Comparison of ENCODE assay signal across 12 cellular contexts in the genomic region with DNA sequence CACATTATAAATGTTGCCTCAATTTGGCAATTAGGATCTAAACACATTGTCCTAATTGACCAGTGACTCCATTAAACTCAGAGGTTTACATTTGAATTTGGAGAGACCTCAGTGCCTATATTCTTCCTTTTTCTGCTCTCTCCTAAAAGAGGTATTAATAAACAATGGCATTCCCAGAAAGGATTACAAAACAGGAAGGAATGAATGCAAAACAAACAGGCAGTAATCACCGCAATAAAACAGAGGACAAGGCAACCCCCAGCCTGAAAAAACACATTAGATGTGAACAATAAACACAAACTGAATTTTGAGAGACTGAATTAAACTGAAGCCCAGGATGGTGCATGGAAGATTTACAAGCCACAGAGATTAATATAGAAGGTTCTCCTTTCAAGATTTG.
DNase-seq lines count a peak whose midpoint lies in the region; ATAC-seq and TF ChIP-seq lines count a peak whose summit lies in the region.
"Had no signal": no experiment of that assay in that cellular context is flagged by ENCODE, and none has a peak within 500 bp of the region (broad histone marks: within the 10 kb centered on the region; RNA-seq: fewer than 3 reads in every experiment).

No MANE protein-coding gene starts in this region.

- H3K4me3 ChIP-seq in GM23338: no peak overlapping the region
- peak overlapping the region; percentile 0 for H3K4me3 ChIP-seq in fibroblast of villous mesenchyme (ENCODE audit: low read depth, low read length)
- H3K4me3 ChIP-seq: K562, SJSA1 had no signal

- no peaks in the 10 kb centered on the region for H3K9me3 Mint-ChIP-seq in GM23338

- no peak overlapping the region for H2AFZ ChIP-seq in GM23338

- H3F3A ChIP-seq in GM23338 (replicated peaks; ENCODE audit: low read depth): no peaks in the 10 kb centered on the region

- H3K27ac ChIP-seq in GM23338 (ENCODE audit: low read depth): no peak overlapping the region
- H3K27ac ChIP-seq: SJSA1 had no signal

- H3K36me3 ChIP-seq in GM23338 (ENCODE audit: insufficient read depth): no peaks in the 10 kb centered on the region
- H3K36me3 ChIP-seq: SJSA1 had no signal

- no peak for ATAC-seq in GM23338
- ATAC-seq in SK-N-SH treated with all-trans-retinoic acid at 6 μM for 48 hours: no peak
- ATAC-seq: K562 had no signal

- no peaks in the 10 kb centered on the region for H3K79me2 ChIP-seq in GM23338 (replicated peaks; ENCODE audit: insufficient read depth)

- DNase-seq in DMS153 (lab: John Stamatoyannopoulos, UW): peak; percentile 69
- no peak for DNase-seq in GM23338 (ENCODE audit: low spot score)
- DNase-seq in NCI-H748 (lab: John Stamatoyannopoulos, UW; ENCODE audit: unreplicated experiment): peak; percentile 86
- DNase-seq in fibroblast of villous mesenchyme (ENCODE audit: low read depth): peak; percentile 33
- DNase-seq in epidermal melanocyte (ENCODE audit: insufficient read length, low spot score): no peak
- DNase-seq in DMS53 (lab: John Stamatoyannopoulos, UW): no peak
- DNase-seq: ACHN, Caco-2, NCI-H510A treated with DMSO at 0.1 percent for 48 hours had no signal

- H3K27me3 ChIP-seq in GM23338 (ENCODE audit: insufficient read depth): no peaks in the 10 kb centered on the region
- H3K27me3 ChIP-seq: SJSA1 had no signal

- peaks cover 13% of the 10 kb centered on the region for H3K4me1 ChIP-seq in GM23338 (ENCODE audit: insufficient read depth)
- H3K4me1 ChIP-seq: Caco-2, SJSA1 had no signal

- no peak overlapping the region for H3K4me3 Mint-ChIP-seq in GM23338

- H3K36me3 Mint-ChIP-seq in GM23338 (ENCODE audit: low read depth): no peaks in the 10 kb centered on the region

- no peak overlapping the region; the same call in 1 of the 2 replicates for H3K4me2 ChIP-seq in GM23338

- TF ChIP-seq CTCF in GM23338 (conservative IDR thresholded peaks at IDR 0.05; ENCODE audit: low read depth in 2 of 2): no peak
- no peak for TF ChIP-seq CTCF in fibroblast of villous mesenchyme (IDR thresholded peaks at IDR 0.05; ENCODE audit: insufficient read depth, low read depth, low read length)

- H3K27ac Mint-ChIP-seq in GM23338: peak overlapping the region; percentile 50

- H3K4me1 Mint-ChIP-seq in GM23338: peaks cover 17% of the 10 kb centered on the region

- H4K20me1 ChIP-seq in GM23338 (replicated peaks; ENCODE audit: insufficient read depth): no peaks in the 10 kb centered on the region

- no peaks in the 10 kb centered on the region for H3K27me3 Mint-ChIP-seq in GM23338 (ENCODE audit: insufficient read depth, low read depth, poor library complexity)

- no peaks in the 10 kb centered on the region for H3K9me2 ChIP-seq in GM23338 (ENCODE audit: insufficient read depth)

TF ChIP-seq in GM23338, 12 proteins besides CTCF, POLR2A, EP300 and RAD21:
- TF ChIP-seq ETS1 (IDR thresholded peaks at IDR 0.05) (no peak), REST (IDR thresholded peaks at IDR 0.05; ENCODE audit: unreplicated experiment) (no peak), CREB1 (CRISPR knock-in tag; IDR thresholded peaks at IDR 0.05; ENCODE audit: low read depth) (no peak), EZH2phosphoT487 (IDR thresholded peaks at IDR 0.05; ENCODE audit: unreplicated experiment) (no peak)

TF ChIP-seq in SK-N-SH treated with all-trans-retinoic acid at 6 μM for 48 hours, 23 proteins besides CTCF, POLR2A, EP300 and RAD21:
- TF ChIP-seq ZNF70 (CRISPR knock-in tag; IDR thresholded peaks at IDR 0.05): no peak

Comparison
In these comparisons a context has a peak if more than half of its experiments do, and no peak if none do; other contexts are left out.
1. DNase-seq: peak in DMS153 (single experiment), NCI-H748 (single experiment) and fibroblast of villous mesenchyme (single experiment); none in GM23338 (single experiment), epidermal melanocyte (single experiment) and DMS53 (single experiment).